23 cellular contexts compared by ENCODE assay signal in genomic region chr1:231899046-231899445, GRCh38.
"Had no signal": no experiment of that assay in that cellular context is flagged by ENCODE, and none has a peak within 500 bp of the region (broad histone marks: within the 10 kb centered on the region; RNA-seq: fewer than 3 reads in every experiment).

No MANE protein-coding gene starts in this region.

- H3K27ac ChIP-seq: coronary artery, dorsolateral prefrontal cortex, esophagus muscularis mucosa, foreskin keratinocyte, gastroesophageal sphincter, heart left ventricle, hepatocyte, left lung, lower lobe of right lung had no signal

- H3K36me3 ChIP-seq: esophagus muscularis mucosa, gastroesophageal sphincter, heart left ventricle, left lung, lower lobe of right lung had no signal

- DNase-seq: dermis blood vessel endothelial cell; dorsolateral prefrontal cortex; effector CD4-positive, alpha-beta T cell; effector memory CD4-positive, alpha-beta T cell; foreskin keratinocyte; heart left ventricle; hypothalamus; left cardiac atrium; left lung; left ventricle myocardium superior; lower lobe of right lung; mesendoderm; midbrain; naive thymus-derived CD4-positive, alpha-beta T cell had no signal

- H3K9me3 ChIP-seq: gastroesophageal sphincter, left lung, lower lobe of right lung had no signal

- H2AFZ ChIP-seq: hepatocyte had no signal

- FAIRE-seq: colon, endothelial cell of umbilical vein, frontal cortex, islet of Langerhans, keratinocyte had no signal

- H3K79me2 ChIP-seq: hepatocyte had no signal

- H3K27me3 ChIP-seq: dorsolateral prefrontal cortex, esophagus muscularis mucosa, foreskin keratinocyte, gastroesophageal sphincter, heart left ventricle, hepatocyte, left lung had no signal

- H3K4me1 ChIP-seq: esophagus muscularis mucosa, foreskin keratinocyte, gastroesophageal sphincter, left lung, lower lobe of right lung had no signal

- H3K27me3 Mint-ChIP-seq: naive thymus-derived CD4-positive, alpha-beta T cell had no signal

- H3K4me3 Mint-ChIP-seq: naive thymus-derived CD4-positive, alpha-beta T cell had no signal

- H3K4me3 ChIP-seq: coronary artery, esophagus muscularis mucosa, gastroesophageal sphincter, heart left ventricle, hepatocyte, left lung, lower lobe of right lung had no signal

- ATAC-seq: foreskin keratinocyte; gastroesophageal sphincter; heart left ventricle; left cardiac atrium; left lung; left ventricle myocardium superior; lower lobe of right lung; naive thymus-derived CD4-positive, alpha-beta T cell had no signal
